1 cellular context compared by ENCODE assay signal in the genomic region with DNA sequence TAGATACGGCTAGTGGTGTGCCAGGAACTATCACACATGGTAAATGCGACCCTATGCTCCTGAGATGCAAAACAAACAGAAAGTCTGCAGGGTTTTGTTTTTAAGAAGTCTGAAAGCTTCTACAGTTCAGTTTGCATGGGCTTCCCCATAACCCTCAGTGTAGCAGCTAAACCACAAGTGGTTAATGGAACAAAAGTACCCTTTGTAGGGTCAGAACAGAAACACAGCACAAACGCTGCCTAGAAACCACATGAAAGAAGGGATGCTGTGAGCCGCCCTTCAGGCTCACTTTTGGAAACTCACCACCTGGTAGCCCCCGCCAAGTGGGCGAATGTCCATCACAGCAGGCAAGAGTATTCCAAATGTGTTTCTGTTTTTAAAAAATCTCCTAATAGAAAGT.
TF ChIP-seq lines count a peak whose summit lies in the region.

No MANE protein-coding gene starts in this region.

TF ChIP-seq in GM12878, 131 proteins besides CTCF, POLR2A, EP300 and RAD21 (continued from another document and continues in another):
- 0 out of 2 replicates have a peak, but pooled peaks have one; percentile 21 for TF ChIP-seq YY1 (IDR thresholded peaks at IDR 0.05; ENCODE audit: low read depth, low read length)
- TF ChIP-seq LARP7 (IDR thresholded peaks at IDR 0.05), result no peak
- no peak for TF ChIP-seq TARDBP (IDR thresholded peaks at IDR 0.05; ENCODE audit: borderline replicate concordance)
- TF ChIP-seq, protein P1, sequence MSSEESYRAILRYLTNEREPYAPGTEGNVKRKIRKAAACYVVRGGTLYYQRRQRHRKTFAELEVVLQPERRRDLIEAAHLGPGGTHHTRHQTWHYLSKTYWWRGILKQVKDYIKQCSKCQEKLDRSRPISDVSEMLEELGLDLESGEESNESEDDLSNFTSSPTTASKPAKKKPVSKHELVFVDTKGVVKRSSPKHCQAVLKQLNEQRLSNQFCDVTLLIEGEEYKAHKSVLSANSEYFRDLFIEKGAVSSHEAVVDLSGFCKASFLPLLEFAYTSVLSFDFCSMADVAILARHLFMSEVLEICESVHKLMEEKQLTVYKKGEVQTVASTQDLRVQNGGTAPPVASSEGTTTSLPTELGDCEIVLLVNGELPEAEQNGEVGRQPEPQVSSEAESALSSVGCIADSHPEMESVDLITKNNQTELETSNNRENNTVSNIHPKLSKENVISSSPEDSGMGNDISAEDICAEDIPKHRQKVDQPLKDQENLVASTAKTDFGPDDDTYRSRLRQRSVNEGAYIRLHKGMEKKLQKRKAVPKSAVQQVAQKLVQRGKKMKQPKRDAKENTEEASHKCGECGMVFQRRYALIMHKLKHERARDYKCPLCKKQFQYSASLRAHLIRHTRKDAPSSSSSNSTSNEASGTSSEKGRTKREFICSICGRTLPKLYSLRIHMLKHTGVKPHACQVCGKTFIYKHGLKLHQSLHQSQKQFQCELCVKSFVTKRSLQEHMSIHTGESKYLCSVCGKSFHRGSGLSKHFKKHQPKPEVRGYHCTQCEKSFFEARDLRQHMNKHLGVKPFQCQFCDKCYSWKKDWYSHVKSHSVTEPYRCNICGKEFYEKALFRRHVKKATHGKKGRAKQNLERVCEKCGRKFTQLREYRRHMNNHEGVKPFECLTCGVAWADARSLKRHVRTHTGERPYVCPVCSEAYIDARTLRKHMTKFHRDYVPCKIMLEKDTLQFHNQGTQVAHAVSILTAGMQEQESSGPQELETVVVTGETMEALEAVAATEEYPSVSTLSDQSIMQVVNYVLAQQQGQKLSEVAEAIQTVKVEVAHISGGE (CRISPR knock-in tag; IDR thresholded peaks at IDR 0.05), result no peak
- TF ChIP-seq FOS (IDR thresholded peaks at IDR 0.05; ENCODE audit: borderline replicate concordance, extremely low read depth, insufficient read length), result no peak
- TF ChIP-seq NFXL1 (IDR thresholded peaks at IDR 0.05; ENCODE audit: borderline replicate concordance), result no peak
- TF ChIP-seq CHD2 (IDR thresholded peaks at IDR 0.05; ENCODE audit: borderline replicate concordance, low read depth, low read length), result peak; percentile 67; the same call in 1 of the 2 replicates
- TF ChIP-seq HCFC1 (IDR thresholded peaks at IDR 0.05; ENCODE audit: low read length), result no peak
- peak; percentile 80; the same call in 1 of the 2 replicates for TF ChIP-seq BACH1 (IDR thresholded peaks at IDR 0.05; ENCODE audit: borderline replicate concordance)
- no peak for TF ChIP-seq SUZ12 (IDR thresholded peaks at IDR 0.05; ENCODE audit: unreplicated experiment)
- peak; percentile 50 for TF ChIP-seq SP1 (IDR thresholded peaks at IDR 0.05; ENCODE audit: low read depth, low read length)
- no peak for TF ChIP-seq HDAC6 (IDR thresholded peaks at IDR 0.05; ENCODE audit: unreplicated experiment)
- TF ChIP-seq, protein P2, sequence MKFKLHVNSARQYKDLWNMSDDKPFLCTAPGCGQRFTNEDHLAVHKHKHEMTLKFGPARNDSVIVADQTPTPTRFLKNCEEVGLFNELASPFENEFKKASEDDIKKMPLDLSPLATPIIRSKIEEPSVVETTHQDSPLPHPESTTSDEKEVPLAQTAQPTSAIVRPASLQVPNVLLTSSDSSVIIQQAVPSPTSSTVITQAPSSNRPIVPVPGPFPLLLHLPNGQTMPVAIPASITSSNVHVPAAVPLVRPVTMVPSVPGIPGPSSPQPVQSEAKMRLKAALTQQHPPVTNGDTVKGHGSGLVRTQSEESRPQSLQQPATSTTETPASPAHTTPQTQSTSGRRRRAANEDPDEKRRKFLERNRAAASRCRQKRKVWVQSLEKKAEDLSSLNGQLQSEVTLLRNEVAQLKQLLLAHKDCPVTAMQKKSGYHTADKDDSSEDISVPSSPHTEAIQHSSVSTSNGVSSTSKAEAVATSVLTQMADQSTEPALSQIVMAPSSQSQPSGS (IDR thresholded peaks at IDR 0.05; ENCODE audit: low read length), result peak; percentile 74
- TF ChIP-seq CBFB (IDR thresholded peaks at IDR 0.05; ENCODE audit: low read depth), result peak; percentile 96
- TF ChIP-seq, protein P3, sequence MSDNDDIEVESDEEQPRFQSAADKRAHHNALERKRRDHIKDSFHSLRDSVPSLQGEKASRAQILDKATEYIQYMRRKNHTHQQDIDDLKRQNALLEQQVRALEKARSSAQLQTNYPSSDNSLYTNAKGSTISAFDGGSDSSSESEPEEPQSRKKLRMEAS (IDR thresholded peaks at IDR 0.05; ENCODE audit: low read depth, low read length), result no peak
- TF ChIP-seq, protein P4, sequence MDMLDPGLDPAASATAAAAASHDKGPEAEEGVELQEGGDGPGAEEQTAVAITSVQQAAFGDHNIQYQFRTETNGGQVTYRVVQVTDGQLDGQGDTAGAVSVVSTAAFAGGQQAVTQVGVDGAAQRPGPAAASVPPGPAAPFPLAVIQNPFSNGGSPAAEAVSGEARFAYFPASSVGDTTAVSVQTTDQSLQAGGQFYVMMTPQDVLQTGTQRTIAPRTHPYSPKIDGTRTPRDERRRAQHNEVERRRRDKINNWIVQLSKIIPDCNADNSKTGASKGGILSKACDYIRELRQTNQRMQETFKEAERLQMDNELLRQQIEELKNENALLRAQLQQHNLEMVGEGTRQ (IDR thresholded peaks at IDR 0.05; ENCODE audit: borderline replicate concordance, low read depth, low read length), result no peak
- peak in 1 of 2 experiments; percentile 33; a peak in 1 of 3 replicates for TF ChIP-seq EGR1 (IDR thresholded peaks at IDR 0.05; ENCODE audit: borderline replicate concordance in 1 of 2, low read depth in 2 of 2, low read length in 2 of 2)
- TF ChIP-seq POLR2AphosphoS5 (IDR thresholded peaks at IDR 0.05; ENCODE audit: low read length), result no peak
- TF ChIP-seq, protein P5, sequence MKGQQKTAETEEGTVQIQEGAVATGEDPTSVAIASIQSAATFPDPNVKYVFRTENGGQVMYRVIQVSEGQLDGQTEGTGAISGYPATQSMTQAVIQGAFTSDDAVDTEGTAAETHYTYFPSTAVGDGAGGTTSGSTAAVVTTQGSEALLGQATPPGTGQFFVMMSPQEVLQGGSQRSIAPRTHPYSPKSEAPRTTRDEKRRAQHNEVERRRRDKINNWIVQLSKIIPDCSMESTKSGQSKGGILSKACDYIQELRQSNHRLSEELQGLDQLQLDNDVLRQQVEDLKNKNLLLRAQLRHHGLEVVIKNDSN (IDR thresholded peaks at IDR 0.05; ENCODE audit: borderline replicate concordance, extremely low read length, insufficient read depth, low read depth, low read length), result no peak
- TF ChIP-seq, protein P6, sequence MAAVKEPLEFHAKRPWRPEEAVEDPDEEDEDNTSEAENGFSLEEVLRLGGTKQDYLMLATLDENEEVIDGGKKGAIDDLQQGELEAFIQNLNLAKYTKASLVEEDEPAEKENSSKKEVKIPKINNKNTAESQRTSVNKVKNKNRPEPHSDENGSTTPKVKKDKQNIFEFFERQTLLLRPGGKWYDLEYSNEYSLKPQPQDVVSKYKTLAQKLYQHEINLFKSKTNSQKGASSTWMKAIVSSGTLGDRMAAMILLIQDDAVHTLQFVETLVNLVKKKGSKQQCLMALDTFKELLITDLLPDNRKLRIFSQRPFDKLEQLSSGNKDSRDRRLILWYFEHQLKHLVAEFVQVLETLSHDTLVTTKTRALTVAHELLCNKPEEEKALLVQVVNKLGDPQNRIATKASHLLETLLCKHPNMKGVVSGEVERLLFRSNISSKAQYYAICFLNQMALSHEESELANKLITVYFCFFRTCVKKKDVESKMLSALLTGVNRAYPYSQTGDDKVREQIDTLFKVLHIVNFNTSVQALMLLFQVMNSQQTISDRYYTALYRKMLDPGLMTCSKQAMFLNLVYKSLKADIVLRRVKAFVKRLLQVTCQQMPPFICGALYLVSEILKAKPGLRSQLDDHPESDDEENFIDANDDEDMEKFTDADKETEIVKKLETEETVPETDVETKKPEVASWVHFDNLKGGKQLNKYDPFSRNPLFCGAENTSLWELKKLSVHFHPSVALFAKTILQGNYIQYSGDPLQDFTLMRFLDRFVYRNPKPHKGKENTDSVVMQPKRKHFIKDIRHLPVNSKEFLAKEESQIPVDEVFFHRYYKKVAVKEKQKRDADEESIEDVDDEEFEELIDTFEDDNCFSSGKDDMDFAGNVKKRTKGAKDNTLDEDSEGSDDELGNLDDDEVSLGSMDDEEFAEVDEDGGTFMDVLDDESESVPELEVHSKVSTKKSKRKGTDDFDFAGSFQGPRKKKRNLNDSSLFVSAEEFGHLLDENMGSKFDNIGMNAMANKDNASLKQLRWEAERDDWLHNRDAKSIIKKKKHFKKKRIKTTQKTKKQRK (IDR thresholded peaks at IDR 0.05; ENCODE audit: low read depth, low read length), result no peak
- no peak for TF ChIP-seq ZNF622 (IDR thresholded peaks at IDR 0.05)
- TF ChIP-seq IKZF1 (conservative IDR thresholded peaks at IDR 0.05), result peak; percentile 97
- TF ChIP-seq GABPA (IDR thresholded peaks at IDR 0.05; ENCODE audit: low read depth), result 0 out of 2 replicates have a peak, but pooled peaks have one; percentile 32
- TF ChIP-seq HDGF (IDR thresholded peaks at IDR 0.05), result no peak
- no peak for TF ChIP-seq CBX5 (IDR thresholded peaks at IDR 0.05; ENCODE audit: low read depth)
- 0 out of 2 replicates have a peak, but pooled peaks have one; percentile 19 for TF ChIP-seq ZNF24 (IDR thresholded peaks at IDR 0.05)
- TF ChIP-seq, protein P7, sequence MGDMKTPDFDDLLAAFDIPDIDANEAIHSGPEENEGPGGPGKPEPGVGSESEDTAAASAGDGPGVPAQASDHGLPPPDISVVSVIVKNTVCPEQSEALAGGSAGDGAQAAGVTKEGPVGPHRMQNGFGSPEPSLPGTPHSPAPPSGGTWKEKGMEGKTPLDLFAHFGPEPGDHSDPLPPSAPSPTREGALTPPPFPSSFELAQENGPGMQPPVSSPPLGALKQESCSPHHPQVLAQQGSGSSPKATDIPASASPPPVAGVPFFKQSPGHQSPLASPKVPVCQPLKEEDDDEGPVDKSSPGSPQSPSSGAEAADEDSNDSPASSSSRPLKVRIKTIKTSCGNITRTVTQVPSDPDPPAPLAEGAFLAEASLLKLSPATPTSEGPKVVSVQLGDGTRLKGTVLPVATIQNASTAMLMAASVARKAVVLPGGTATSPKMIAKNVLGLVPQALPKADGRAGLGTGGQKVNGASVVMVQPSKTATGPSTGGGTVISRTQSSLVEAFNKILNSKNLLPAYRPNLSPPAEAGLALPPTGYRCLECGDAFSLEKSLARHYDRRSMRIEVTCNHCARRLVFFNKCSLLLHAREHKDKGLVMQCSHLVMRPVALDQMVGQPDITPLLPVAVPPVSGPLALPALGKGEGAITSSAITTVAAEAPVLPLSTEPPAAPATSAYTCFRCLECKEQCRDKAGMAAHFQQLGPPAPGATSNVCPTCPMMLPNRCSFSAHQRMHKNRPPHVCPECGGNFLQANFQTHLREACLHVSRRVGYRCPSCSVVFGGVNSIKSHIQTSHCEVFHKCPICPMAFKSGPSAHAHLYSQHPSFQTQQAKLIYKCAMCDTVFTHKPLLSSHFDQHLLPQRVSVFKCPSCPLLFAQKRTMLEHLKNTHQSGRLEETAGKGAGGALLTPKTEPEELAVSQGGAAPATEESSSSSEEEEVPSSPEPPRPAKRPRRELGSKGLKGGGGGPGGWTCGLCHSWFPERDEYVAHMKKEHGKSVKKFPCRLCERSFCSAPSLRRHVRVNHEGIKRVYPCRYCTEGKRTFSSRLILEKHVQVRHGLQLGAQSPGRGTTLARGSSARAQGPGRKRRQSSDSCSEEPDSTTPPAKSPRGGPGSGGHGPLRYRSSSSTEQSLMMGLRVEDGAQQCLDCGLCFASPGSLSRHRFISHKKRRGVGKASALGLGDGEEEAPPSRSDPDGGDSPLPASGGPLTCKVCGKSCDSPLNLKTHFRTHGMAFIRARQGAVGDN (IDR thresholded peaks at IDR 0.05), result no peak
- TF ChIP-seq, protein P8, sequence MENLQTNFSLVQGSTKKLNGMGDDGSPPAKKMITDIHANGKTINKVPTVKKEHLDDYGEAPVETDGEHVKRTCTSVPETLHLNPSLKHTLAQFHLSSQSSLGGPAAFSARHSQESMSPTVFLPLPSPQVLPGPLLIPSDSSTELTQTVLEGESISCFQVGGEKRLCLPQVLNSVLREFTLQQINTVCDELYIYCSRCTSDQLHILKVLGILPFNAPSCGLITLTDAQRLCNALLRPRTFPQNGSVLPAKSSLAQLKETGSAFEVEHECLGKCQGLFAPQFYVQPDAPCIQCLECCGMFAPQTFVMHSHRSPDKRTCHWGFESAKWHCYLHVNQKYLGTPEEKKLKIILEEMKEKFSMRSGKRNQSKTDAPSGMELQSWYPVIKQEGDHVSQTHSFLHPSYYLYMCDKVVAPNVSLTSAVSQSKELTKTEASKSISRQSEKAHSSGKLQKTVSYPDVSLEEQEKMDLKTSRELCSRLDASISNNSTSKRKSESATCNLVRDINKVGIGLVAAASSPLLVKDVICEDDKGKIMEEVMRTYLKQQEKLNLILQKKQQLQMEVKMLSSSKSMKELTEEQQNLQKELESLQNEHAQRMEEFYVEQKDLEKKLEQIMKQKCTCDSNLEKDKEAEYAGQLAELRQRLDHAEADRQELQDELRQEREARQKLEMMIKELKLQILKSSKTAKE (IDR thresholded peaks at IDR 0.05; ENCODE audit: low read depth, poor library complexity, severe bottlenecking), result peak; percentile 96
- peak; percentile 96 for TF ChIP-seq DPF2 (IDR thresholded peaks at IDR 0.05)
- peak; percentile 100 for TF ChIP-seq RUNX3 (IDR thresholded peaks at IDR 0.05; ENCODE audit: low read length)
- TF ChIP-seq ASH2L (IDR thresholded peaks at IDR 0.05; ENCODE audit: borderline replicate concordance, low read depth), result no peak
- no peak for TF ChIP-seq NR2C2 (IDR thresholded peaks at IDR 0.05; ENCODE audit: borderline replicate concordance, control insufficient read depth, insufficient read length, low read depth)
- TF ChIP-seq ZBED1 (IDR thresholded peaks at IDR 0.05; ENCODE audit: borderline replicate concordance), result no peak
- peak; percentile 93 for TF ChIP-seq BCL11A (IDR thresholded peaks at IDR 0.05; ENCODE audit: low read depth, low read length)
